Comparison of ENCODE assay signal across 9 cellular contexts in the genomic region with DNA sequence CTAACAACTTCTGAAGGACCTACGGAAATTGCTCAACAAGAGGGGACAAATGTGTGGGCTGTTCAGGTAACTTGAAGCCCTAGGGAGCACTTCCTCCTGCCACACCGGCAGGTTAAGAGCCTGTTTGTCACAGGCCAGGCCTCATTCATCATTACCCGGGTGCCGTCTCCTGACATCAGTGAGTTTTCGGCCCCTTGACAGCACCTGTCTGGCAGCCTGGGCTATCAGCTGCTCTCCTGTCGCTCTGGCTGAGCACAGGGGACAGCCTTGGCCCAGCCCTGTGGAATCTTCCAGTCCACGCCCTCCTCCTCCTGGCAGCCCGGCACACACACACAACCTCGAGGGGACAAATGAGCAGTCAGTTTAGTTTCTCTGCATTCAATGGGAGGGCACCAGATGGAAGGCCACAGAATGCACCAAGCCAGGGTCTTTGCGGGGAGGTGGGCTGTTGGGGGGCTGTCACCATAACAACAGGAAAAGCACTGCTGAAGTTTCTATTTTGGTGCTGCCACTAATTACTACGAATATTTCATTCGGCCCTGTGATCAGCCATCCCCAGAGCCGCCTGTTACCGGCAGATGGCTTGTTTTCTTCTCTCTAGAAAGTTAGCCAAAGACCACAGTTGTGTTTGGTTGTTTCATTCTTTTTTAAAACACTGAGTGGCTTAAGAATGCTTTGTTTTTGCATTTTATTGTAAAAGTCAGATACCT.
DNase-seq lines count a peak whose midpoint lies in the region; ATAC-seq and TF ChIP-seq lines count a peak whose summit lies in the region.
"Had no signal": no experiment of that assay in that cellular context is flagged by ENCODE, and none has a peak within 500 bp of the region (broad histone marks: within the 10 kb centered on the region; RNA-seq: fewer than 3 reads in every experiment).

No MANE protein-coding gene starts in this region.

- peaks cover 0 to 31% (median 2%) of the 10 kb centered on the region in 3 donors for H3K36me3 Mint-ChIP-seq in naive thymus-derived CD8-positive, alpha-beta T cell

- ATAC-seq in HG03196 (IDR thresholded peaks at IDR 0.05; ENCODE audit: unreplicated experiment), result no peak
- ATAC-seq in naive thymus-derived CD8-positive, alpha-beta T cell, result no peak

- peak overlapping the region in 2 of 10 donors; percentile 80 to 81 for H3K27ac Mint-ChIP-seq in naive thymus-derived CD8-positive, alpha-beta T cell

- DNase-seq in AG04450 (ENCODE audit: low read depth, low spot score), result no peak
- peak; percentile 35 for DNase-seq in GM20000 (ENCODE audit: low spot score)
- DNase-seq in NCI-H187 treated with DMSO at 0.1 percent for 48 hours (lab: John Stamatoyannopoulos, UW), result peak; percentile 61
- peak; percentile 59 for DNase-seq in fibroblast of peridontal ligament (ENCODE audit: extremely low read depth)
- no peak for DNase-seq in NCI-H1092 (lab: John Stamatoyannopoulos, UW)
- no peak for DNase-seq in naive thymus-derived CD8-positive, alpha-beta T cell
- DNase-seq in NCI-H2196 (lab: John Stamatoyannopoulos, UW; ENCODE audit: unreplicated experiment), result no peak

- TF ChIP-seq CTCF in AG04450 (IDR thresholded peaks at IDR 0.05; ENCODE audit: low read depth, low read length), result no peak
- TF ChIP-seq CTCF in GM20000 (IDR thresholded peaks at IDR 0.05; ENCODE audit: extremely low read depth, missing control alignments), result no peak

- peaks cover 0 to 6% (median 2%) of the 10 kb centered on the region in 5 donors for H3K27me3 Mint-ChIP-seq in naive thymus-derived CD8-positive, alpha-beta T cell

- POLR2A ChIA-PET in AG04450 (lab: Yijun Ruan, JAX), result interaction anchor here (0.9 kb wide), 1 partner anchor 10 kb away, joined by 3 read pairs; no protein-coding TSS in a partner anchor
- POLR2A ChIA-PET in naive thymus-derived CD8-positive, alpha-beta T cell (lab: Charles Lee), result no interaction called here

- H3K4me3 Mint-ChIP-seq in naive thymus-derived CD8-positive, alpha-beta T cell, result peak overlapping the region in 2 of 10 donors; percentile 4 to 52

- no peaks in the 10 kb centered on the region; the same call in 1 of the 2 replicates for H3K9me3 ChIP-seq in AG04450 (ENCODE audit: control insufficient read depth, insufficient read depth, low read length)
- H3K9me3 ChIP-seq: adrenal gland had no signal

- peaks cover 0 to 51% (median 12%) of the 10 kb centered on the region in 9 donors for H3K9me3 Mint-ChIP-seq in naive thymus-derived CD8-positive, alpha-beta T cell

- H3K4me1 Mint-ChIP-seq in naive thymus-derived CD8-positive, alpha-beta T cell, result peaks cover 0 to 33% (median 0%) of the 10 kb centered on the region in 4 donors

- H3K27me3 ChIP-seq in AG04450 (ENCODE audit: control insufficient read depth, insufficient read depth, low read length), result no peaks in the 10 kb centered on the region
- H3K27me3 ChIP-seq: adrenal gland had no signal

- peak overlapping the region; percentile 31 for H3K27ac ChIP-seq in AG04450 (ENCODE audit: low read depth, low read length)
- H3K27ac ChIP-seq: adrenal gland had no signal

- CTCF ChIA-PET in AG04450 (lab: Charles Lee), result interaction anchor here (0.8 kb wide), 1 partner anchor 71 kb away, joined by 3 read pairs; no protein-coding TSS in a partner anchor

- no peak overlapping the region for H3K4me3 ChIP-seq in AG04450 (ENCODE audit: low read depth, low read length)
- H3K4me3 ChIP-seq: adrenal gland had no signal

Comparison
In these comparisons a context has a peak if more than half of its experiments do, and no peak if none do; other contexts are left out.
1. DNase-seq: peak in GM20000 (single experiment), NCI-H187 treated with DMSO at 0.1 percent for 48 hours (single experiment) and fibroblast of peridontal ligament (single experiment); none in AG04450 (single experiment), NCI-H1092 (single experiment), naive thymus-derived CD8-positive, alpha-beta T cell (0 of 10) and NCI-H2196 (single experiment).